In the genomic region with DNA sequence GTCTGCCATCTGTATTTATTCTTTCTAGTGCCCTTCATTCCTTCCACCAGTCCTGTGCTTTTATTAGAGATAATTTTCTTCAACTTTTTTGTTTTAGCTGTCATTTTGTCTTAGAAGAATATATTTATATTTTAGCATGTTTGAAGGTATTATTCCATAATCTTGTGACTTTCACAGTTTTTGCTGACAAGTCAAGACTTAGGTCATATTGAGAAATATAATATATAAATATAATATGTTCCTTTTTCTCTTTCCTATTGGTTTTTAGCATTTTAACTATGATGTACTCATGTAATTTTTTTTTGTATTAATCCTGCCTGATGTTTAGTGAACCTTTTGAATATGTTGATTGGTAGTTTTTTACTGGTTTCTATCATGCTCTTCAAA, we compare ENCODE assay signal across 1 cellular context.
TF ChIP-seq lines count a peak whose summit lies in the region.

No MANE protein-coding gene starts in this region.

TF ChIP-seq in K562, 482 proteins besides CTCF, POLR2A, EP300 and RAD21:
- TF ChIP-seq C11orf30 (IDR thresholded peaks at IDR 0.05; ENCODE audit: low read depth): peak; percentile 53; the same call in 1 of the 2 replicates
- TF ChIP-seq ZNF316 (IDR thresholded peaks at IDR 0.05): peak; percentile 78
- TF ChIP-seq WHSC1 (IDR thresholded peaks at IDR 0.05; ENCODE audit: low read length): no peak
TF ChIP-seq in K562: peak in this region for 2.
